In the genomic region with DNA sequence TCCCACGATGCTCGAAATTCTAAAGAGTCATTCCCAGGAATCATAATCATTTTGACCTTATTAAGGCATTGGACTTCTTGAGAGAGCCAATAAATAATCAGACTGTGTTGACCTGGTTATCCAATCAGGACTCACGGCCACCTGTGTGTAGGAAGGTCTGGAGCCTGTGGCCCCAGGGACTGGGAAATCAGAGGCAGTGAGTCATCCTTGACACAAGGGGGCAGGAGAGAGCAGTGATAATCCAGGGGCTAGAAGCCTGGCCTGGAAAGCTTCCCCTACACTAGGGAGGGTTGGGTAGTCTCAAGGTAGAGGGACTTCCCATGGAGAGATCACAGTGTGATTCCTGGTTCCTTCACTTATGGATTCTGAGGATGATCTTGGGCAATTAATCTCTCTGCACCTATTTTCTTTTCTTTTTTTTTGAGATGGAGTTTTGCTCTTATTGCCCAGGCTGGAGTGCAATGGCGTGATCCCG, we compare ENCODE assay signal across 1 cellular context.
TF ChIP-seq lines count a peak whose summit lies in the region.

No MANE protein-coding gene starts in this region.

TF ChIP-seq in HepG2, 621 proteins besides CTCF, POLR2A, EP300 and RAD21 (continued from another document and continues in another):
- TF ChIP-seq, protein P1, sequence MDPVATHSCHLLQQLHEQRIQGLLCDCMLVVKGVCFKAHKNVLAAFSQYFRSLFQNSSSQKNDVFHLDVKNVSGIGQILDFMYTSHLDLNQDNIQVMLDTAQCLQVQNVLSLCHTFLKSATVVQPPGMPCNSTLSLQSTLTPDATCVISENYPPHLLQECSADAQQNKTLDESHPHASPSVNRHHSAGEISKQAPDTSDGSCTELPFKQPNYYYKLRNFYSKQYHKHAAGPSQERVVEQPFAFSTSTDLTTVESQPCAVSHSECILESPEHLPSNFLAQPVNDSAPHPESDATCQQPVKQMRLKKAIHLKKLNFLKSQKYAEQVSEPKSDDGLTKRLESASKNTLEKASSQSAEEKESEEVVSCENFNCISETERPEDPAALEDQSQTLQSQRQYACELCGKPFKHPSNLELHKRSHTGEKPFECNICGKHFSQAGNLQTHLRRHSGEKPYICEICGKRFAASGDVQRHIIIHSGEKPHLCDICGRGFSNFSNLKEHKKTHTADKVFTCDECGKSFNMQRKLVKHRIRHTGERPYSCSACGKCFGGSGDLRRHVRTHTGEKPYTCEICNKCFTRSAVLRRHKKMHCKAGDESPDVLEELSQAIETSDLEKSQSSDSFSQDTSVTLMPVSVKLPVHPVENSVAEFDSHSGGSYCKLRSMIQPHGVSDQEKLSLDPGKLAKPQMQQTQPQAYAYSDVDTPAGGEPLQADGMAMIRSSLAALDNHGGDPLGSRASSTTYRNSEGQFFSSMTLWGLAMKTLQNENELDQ (CRISPR knock-in tag; IDR thresholded peaks at IDR 0.05; ENCODE audit: borderline replicate concordance), result peak; percentile 65; the same call in 1 of the 2 replicates
- TF ChIP-seq HNRNPUL1 (IDR thresholded peaks at IDR 0.05; ENCODE audit: low read depth, low read length) (no peak), SAFB2 (CRISPR knock-in tag; IDR thresholded peaks at IDR 0.05; ENCODE audit: borderline replicate concordance, low read depth) (no peak), MIER2 (CRISPR knock-in tag; IDR thresholded peaks at IDR 0.05) (0 out of 2 replicates have a peak, but pooled peaks have one; percentile 19), NFE2 (CRISPR knock-in tag; IDR thresholded peaks at IDR 0.05) (no peak), ZNF616 (CRISPR knock-in tag; IDR thresholded peaks at IDR 0.05; ENCODE audit: low read depth) (no peak), ZIK1 (CRISPR knock-in tag; IDR thresholded peaks at IDR 0.05; ENCODE audit: borderline replicate concordance, low read depth) (no peak), ZNF75D (CRISPR knock-in tag; IDR thresholded peaks at IDR 0.05; ENCODE audit: borderline replicate concordance) (no peak), ZNF136 (CRISPR knock-in tag; IDR thresholded peaks at IDR 0.05; ENCODE audit: low read depth) (no peak), KDM2A (CRISPR knock-in tag; IDR thresholded peaks at IDR 0.05; ENCODE audit: borderline replicate concordance, low read depth) (0 out of 2 replicates have a peak, but pooled peaks have one; percentile 24), NFYB (CRISPR knock-in tag; IDR thresholded peaks at IDR 0.05) (peak; percentile 53), ZNF83 (CRISPR knock-in tag; IDR thresholded peaks at IDR 0.05; ENCODE audit: borderline replicate concordance) (no peak), LCORL (IDR thresholded peaks at IDR 0.05) (no peak), LCORL (CRISPR knock-in tag; IDR thresholded peaks at IDR 0.05) (no peak), SETDB1 (CRISPR knock-in tag; IDR thresholded peaks at IDR 0.05; ENCODE audit: borderline replicate concordance) (no peak), ZNF883 (CRISPR knock-in tag; IDR thresholded peaks at IDR 0.05; ENCODE audit: not compliant biosample characterization) (no peak), TAF1 (CRISPR knock-in tag; IDR thresholded peaks at IDR 0.05) (no peak), MXI1 (IDR thresholded peaks at IDR 0.05; ENCODE audit: borderline replicate concordance, low read depth, low read length) (0 out of 3 replicates have a peak, but pooled peaks have one; percentile 15), IRX3 (CRISPR knock-in tag; IDR thresholded peaks at IDR 0.05; ENCODE audit: borderline replicate concordance, low read depth) (no peak), HOXA9 (CRISPR knock-in tag; IDR thresholded peaks at IDR 0.05; ENCODE audit: borderline replicate concordance) (no peak), NFYC (CRISPR knock-in tag; IDR thresholded peaks at IDR 0.05) (peak; percentile 57; the same call in 1 of the 2 replicates), EZH2 (conservative IDR thresholded peaks at IDR 0.05; ENCODE audit: low read depth, low read length) (no peak), ZNF674 (CRISPR knock-in tag; IDR thresholded peaks at IDR 0.05; ENCODE audit: low read depth) (no peak), ZNF552 (CRISPR knock-in tag; IDR thresholded peaks at IDR 0.05; ENCODE audit: borderline replicate concordance) (no peak), IKZF4 (CRISPR knock-in tag; IDR thresholded peaks at IDR 0.05; ENCODE audit: borderline replicate concordance, low read depth, not compliant biosample characterization) (no peak), HDAC1 (CRISPR knock-in tag; IDR thresholded peaks at IDR 0.05) (no peak), STAG1 (CRISPR knock-in tag; IDR thresholded peaks at IDR 0.05) (peak; percentile 85), CBX2 (IDR thresholded peaks at IDR 0.05; ENCODE audit: low read depth, low read length) (no peak), CBX2 (CRISPR knock-in tag; IDR thresholded peaks at IDR 0.05; ENCODE audit: low read depth) (no peak)
- TF ChIP-seq, protein P2, sequence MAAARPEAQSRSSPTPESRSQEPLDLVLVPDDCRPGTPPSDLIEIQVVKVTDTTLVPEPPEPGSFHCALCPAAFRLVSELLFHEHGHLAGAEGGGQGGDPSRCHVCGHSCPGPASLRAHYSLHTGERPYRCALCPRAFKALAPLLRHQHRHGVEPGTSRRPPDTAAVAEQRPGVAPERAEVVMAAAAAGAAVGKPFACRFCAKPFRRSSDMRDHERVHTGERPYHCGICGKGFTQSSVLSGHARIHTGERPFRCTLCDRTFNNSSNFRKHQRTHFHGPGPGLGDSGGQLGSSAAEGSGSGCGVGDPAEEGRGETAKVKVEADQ (CRISPR knock-in tag; IDR thresholded peaks at IDR 0.05; ENCODE audit: borderline replicate concordance), result no peak
- TF ChIP-seq, protein P3, sequence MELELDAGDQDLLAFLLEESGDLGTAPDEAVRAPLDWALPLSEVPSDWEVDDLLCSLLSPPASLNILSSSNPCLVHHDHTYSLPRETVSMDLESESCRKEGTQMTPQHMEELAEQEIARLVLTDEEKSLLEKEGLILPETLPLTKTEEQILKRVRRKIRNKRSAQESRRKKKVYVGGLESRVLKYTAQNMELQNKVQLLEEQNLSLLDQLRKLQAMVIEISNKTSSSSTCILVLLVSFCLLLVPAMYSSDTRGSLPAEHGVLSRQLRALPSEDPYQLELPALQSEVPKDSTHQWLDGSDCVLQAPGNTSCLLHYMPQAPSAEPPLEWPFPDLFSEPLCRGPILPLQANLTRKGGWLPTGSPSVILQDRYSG (CRISPR knock-in tag; IDR thresholded peaks at IDR 0.05), result no peak
- TF ChIP-seq, protein P4, sequence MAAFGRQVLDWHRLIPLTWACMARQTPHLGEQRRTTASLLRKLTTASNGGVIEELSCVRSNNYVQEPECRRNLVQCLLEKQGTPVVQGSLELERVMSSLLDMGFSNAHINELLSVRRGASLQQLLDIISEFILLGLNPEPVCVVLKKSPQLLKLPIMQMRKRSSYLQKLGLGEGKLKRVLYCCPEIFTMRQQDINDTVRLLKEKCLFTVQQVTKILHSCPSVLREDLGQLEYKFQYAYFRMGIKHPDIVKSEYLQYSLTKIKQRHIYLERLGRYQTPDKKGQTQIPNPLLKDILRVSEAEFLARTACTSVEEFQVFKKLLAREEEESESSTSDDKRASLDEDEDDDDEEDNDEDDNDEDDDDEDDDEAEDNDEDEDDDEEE (CRISPR knock-in tag; IDR thresholded peaks at IDR 0.05), result no peak
- TF ChIP-seq, protein P5, sequence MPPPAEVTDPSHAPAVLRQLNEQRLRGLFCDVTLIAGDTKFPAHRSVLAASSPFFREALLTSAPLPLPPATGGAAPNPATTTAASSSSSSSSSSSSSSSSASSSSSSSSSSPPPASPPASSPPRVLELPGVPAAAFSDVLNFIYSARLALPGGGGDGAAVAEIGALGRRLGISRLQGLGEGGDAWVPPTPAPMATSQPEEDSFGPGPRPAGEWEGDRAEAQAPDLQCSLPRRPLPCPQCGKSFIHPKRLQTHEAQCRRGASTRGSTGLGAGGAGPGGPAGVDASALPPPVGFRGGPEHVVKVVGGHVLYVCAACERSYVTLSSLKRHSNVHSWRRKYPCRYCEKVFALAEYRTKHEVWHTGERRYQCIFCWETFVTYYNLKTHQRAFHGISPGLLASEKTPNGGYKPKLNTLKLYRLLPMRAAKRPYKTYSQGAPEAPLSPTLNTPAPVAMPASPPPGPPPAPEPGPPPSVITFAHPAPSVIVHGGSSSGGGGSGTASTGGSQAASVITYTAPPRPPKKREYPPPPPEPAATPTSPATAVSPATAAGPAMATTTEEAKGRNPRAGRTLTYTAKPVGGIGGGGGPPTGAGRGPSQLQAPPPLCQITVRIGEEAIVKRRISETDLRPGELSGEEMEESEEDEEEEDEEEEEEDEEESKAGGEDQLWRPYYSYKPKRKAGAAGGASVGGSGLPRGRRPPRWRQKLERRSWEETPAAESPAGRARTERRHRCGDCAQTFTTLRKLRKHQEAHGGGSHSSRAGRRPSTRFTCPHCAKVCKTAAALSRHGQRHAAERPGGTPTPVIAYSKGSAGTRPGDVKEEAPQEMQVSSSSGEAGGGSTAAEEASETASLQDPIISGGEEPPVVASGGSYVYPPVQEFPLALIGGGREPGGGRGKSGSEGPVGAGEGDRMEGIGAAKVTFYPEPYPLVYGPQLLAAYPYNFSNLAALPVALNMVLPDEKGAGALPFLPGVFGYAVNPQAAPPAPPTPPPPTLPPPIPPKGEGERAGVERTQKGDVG (CRISPR knock-in tag; IDR thresholded peaks at IDR 0.05; ENCODE audit: borderline replicate concordance), result no peak
- TF ChIP-seq, protein P6, sequence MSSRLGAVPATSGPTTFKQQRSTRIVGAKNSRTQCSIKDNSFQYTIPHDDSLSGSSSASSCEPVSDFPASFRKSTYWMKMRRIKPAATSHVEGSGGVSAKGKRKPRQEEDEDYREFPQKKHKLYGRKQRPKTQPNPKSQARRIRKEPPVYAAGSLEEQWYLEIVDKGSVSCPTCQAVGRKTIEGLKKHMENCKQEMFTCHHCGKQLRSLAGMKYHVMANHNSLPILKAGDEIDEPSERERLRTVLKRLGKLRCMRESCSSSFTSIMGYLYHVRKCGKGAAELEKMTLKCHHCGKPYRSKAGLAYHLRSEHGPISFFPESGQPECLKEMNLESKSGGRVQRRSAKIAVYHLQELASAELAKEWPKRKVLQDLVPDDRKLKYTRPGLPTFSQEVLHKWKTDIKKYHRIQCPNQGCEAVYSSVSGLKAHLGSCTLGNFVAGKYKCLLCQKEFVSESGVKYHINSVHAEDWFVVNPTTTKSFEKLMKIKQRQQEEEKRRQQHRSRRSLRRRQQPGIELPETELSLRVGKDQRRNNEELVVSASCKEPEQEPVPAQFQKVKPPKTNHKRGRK (CRISPR knock-in tag; IDR thresholded peaks at IDR 0.05), result no peak
- TF ChIP-seq, protein P7, sequence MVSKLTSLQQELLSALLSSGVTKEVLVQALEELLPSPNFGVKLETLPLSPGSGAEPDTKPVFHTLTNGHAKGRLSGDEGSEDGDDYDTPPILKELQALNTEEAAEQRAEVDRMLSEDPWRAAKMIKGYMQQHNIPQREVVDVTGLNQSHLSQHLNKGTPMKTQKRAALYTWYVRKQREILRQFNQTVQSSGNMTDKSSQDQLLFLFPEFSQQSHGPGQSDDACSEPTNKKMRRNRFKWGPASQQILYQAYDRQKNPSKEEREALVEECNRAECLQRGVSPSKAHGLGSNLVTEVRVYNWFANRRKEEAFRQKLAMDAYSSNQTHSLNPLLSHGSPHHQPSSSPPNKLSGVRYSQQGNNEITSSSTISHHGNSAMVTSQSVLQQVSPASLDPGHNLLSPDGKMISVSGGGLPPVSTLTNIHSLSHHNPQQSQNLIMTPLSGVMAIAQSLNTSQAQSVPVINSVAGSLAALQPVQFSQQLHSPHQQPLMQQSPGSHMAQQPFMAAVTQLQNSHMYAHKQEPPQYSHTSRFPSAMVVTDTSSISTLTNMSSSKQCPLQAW (CRISPR knock-in tag; IDR thresholded peaks at IDR 0.05), result no peak
- TF ChIP-seq, protein P8, sequence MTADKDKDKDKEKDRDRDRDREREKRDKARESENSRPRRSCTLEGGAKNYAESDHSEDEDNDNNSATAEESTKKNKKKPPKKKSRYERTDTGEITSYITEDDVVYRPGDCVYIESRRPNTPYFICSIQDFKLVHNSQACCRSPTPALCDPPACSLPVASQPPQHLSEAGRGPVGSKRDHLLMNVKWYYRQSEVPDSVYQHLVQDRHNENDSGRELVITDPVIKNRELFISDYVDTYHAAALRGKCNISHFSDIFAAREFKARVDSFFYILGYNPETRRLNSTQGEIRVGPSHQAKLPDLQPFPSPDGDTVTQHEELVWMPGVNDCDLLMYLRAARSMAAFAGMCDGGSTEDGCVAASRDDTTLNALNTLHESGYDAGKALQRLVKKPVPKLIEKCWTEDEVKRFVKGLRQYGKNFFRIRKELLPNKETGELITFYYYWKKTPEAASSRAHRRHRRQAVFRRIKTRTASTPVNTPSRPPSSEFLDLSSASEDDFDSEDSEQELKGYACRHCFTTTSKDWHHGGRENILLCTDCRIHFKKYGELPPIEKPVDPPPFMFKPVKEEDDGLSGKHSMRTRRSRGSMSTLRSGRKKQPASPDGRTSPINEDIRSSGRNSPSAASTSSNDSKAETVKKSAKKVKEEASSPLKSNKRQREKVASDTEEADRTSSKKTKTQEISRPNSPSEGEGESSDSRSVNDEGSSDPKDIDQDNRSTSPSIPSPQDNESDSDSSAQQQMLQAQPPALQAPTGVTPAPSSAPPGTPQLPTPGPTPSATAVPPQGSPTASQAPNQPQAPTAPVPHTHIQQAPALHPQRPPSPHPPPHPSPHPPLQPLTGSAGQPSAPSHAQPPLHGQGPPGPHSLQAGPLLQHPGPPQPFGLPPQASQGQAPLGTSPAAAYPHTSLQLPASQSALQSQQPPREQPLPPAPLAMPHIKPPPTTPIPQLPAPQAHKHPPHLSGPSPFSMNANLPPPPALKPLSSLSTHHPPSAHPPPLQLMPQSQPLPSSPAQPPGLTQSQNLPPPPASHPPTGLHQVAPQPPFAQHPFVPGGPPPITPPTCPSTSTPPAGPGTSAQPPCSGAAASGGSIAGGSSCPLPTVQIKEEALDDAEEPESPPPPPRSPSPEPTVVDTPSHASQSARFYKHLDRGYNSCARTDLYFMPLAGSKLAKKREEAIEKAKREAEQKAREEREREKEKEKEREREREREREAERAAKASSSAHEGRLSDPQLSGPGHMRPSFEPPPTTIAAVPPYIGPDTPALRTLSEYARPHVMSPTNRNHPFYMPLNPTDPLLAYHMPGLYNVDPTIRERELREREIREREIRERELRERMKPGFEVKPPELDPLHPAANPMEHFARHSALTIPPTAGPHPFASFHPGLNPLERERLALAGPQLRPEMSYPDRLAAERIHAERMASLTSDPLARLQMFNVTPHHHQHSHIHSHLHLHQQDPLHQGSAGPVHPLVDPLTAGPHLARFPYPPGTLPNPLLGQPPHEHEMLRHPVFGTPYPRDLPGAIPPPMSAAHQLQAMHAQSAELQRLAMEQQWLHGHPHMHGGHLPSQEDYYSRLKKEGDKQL (CRISPR knock-in tag; IDR thresholded peaks at IDR 0.05; ENCODE audit: low read depth), result no peak
- TF ChIP-seq, protein P9, sequence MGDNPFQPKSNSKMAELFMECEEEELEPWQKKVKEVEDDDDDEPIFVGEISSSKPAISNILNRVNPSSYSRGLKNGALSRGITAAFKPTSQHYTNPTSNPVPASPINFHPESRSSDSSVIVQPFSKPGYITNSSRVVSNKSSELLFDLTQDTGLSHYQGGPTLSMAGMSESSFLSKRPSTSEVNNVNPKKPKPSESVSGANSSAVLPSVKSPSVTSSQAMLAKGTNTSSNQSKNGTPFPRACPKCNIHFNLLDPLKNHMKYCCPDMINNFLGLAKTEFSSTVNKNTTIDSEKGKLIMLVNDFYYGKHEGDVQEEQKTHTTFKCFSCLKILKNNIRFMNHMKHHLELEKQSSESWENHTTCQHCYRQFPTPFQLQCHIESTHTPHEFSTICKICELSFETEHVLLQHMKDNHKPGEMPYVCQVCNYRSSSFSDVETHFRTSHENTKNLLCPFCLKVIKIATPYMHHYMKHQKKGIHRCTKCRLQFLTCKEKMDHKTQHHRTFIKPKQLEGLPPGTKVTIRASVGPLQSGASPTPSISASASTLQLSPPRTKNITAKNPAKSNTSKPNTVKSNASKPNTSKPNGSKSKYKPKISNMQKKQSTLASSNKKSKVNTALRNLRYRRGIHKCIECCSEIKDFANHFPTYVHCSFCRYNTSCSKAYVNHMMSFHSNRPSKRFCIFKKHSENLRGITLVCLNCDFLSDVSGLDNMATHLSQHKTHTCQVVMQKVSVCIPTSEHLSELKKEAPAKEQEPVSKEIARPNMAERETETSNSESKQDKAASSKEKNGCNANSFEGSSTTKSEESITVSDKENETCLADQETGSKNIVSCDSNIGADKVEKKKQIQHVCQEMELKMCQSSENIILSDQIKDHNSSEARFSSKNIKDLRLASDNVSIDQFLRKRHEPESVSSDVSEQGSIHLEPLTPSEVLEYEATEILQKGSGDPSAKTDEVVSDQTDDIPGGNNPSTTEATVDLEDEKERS (CRISPR knock-in tag; IDR thresholded peaks at IDR 0.05), result no peak
